ENCODE assay signal across 9 cellular contexts in genomic region chr11:104653011-104653806, GRCh38.
DNase-seq lines count a peak whose midpoint lies in the region; ATAC-seq, FAIRE-seq and TF ChIP-seq lines count a peak whose summit lies in the region.
"Had no signal": no experiment of that assay in that cellular context is flagged by ENCODE, and none has a peak within 500 bp of the region (broad histone marks: within the 10 kb centered on the region; RNA-seq: fewer than 3 reads in every experiment).

No MANE protein-coding gene starts in this region.

- no peaks in the 10 kb centered on the region for H3K27me3 Mint-ChIP-seq in activated T-helper 17 cell treated with anti-CD3 and anti-CD28 coated beads, Interleukin-2, amount 50 U/mL, for 72 hours
- peaks cover 15% of the 10 kb centered on the region for H3K27me3 Mint-ChIP-seq in stimulated activated memory B cell treated with anti-CD40 and anti-IgM and Interleukin-4, amounts not matched to agents 10 μg/mL and 1 μg/mL and 100 μg/mL, for 72 hours

- no peaks in the 10 kb centered on the region for H3K9me3 Mint-ChIP-seq in activated T-helper 17 cell treated with anti-CD3 and anti-CD28 coated beads, Interleukin-2, amount 50 U/mL, for 72 hours
- peaks cover 3% of the 10 kb centered on the region for H3K9me3 Mint-ChIP-seq in stimulated activated memory B cell treated with anti-CD40 and anti-IgM and Interleukin-4, amounts not matched to agents 10 μg/mL and 1 μg/mL and 100 μg/mL, for 72 hours

- H3K27ac ChIP-seq in HL-60 (replicated peaks), result peak overlapping the region; percentile 48

- ATAC-seq in activated T-helper 17 cell treated with anti-CD3 and anti-CD28 coated beads, Interleukin-2, amount 50 U/mL, for 72 hours (replicated peaks), result peak; percentile 68
- no peak for ATAC-seq in stimulated activated memory B cell treated with anti-CD40 and anti-IgM and Interleukin-4, amounts not matched to agents 10 μg/mL and 1 μg/mL and 100 μg/mL, for 72 hours
- ATAC-seq in HG03108 (IDR thresholded peaks at IDR 0.05; ENCODE audit: unreplicated experiment), result no peak

- no peaks in the 10 kb centered on the region for H3K27me3 ChIP-seq in BE2C
- no peaks in the 10 kb centered on the region for H3K27me3 ChIP-seq in HL-60 (ENCODE audit: insufficient read depth, poor library complexity, severe bottlenecking)

- peak; percentile 37 for DNase-seq in BE2C
- DNase-seq in HL-60 (ENCODE audit: low read depth in 1 of 2, low spot score in 1 of 2), result peak; percentile 61 to 77
- peak; percentile 64 for DNase-seq in kidney tubule cell (ENCODE audit: low spot score)
- no peak for DNase-seq in T-helper 9 cell
- DNase-seq in D721Med (ENCODE audit: insufficient read length, low spot score), result no peak
- DNase-seq: COR-L47 had no signal

- H3K4me3 Mint-ChIP-seq in activated T-helper 17 cell treated with anti-CD3 and anti-CD28 coated beads, Interleukin-2, amount 50 U/mL, for 72 hours, result peak overlapping the region; percentile 40
- no peak overlapping the region for H3K4me3 Mint-ChIP-seq in stimulated activated memory B cell treated with anti-CD40 and anti-IgM and Interleukin-4, amounts not matched to agents 10 μg/mL and 1 μg/mL and 100 μg/mL, for 72 hours

- peaks cover 25% of the 10 kb centered on the region for H3K4me1 Mint-ChIP-seq in activated T-helper 17 cell treated with anti-CD3 and anti-CD28 coated beads, Interleukin-2, amount 50 U/mL, for 72 hours
- no peaks in the 10 kb centered on the region for H3K4me1 Mint-ChIP-seq in stimulated activated memory B cell treated with anti-CD40 and anti-IgM and Interleukin-4, amounts not matched to agents 10 μg/mL and 1 μg/mL and 100 μg/mL, for 72 hours

- no peaks in the 10 kb centered on the region for H3K36me3 Mint-ChIP-seq in activated T-helper 17 cell treated with anti-CD3 and anti-CD28 coated beads, Interleukin-2, amount 50 U/mL, for 72 hours (ENCODE audit: low read depth)
- peaks cover 6% of the 10 kb centered on the region for H3K36me3 Mint-ChIP-seq in stimulated activated memory B cell treated with anti-CD40 and anti-IgM and Interleukin-4, amounts not matched to agents 10 μg/mL and 1 μg/mL and 100 μg/mL, for 72 hours

- peak overlapping the region; percentile 25 for H3K4me3 ChIP-seq in BE2C (ENCODE audit: low read depth, low read length)
- H3K4me3 ChIP-seq in HL-60 (replicated peaks; ENCODE audit: insufficient read depth, low read length), result no peak overlapping the region

- TF ChIP-seq CTCF in BE2C (IDR thresholded peaks at IDR 0.05; ENCODE audit: low read depth, low read length), result no peak
- no peak for TF ChIP-seq CTCF in HL-60 (IDR thresholded peaks at IDR 0.05; ENCODE audit: insufficient read depth, low read length)
- TF ChIP-seq CTCF in D721Med (IDR thresholded peaks at IDR 0.05; ENCODE audit: insufficient read depth, missing control alignments), result no peak

- no peak for FAIRE-seq in D721Med (lab: Jason Lieb, UNC)

- no peaks in the 10 kb centered on the region for H3K36me3 ChIP-seq in BE2C

- H3K4me1 ChIP-seq in BE2C, result peaks cover 8% of the 10 kb centered on the region

- no peak overlapping the region for H3K27ac Mint-ChIP-seq in activated T-helper 17 cell treated with anti-CD3 and anti-CD28 coated beads, Interleukin-2, amount 50 U/mL, for 72 hours
- no peak overlapping the region for H3K27ac Mint-ChIP-seq in stimulated activated memory B cell treated with anti-CD40 and anti-IgM and Interleukin-4, amounts not matched to agents 10 μg/mL and 1 μg/mL and 100 μg/mL, for 72 hours

- no peaks in the 10 kb centered on the region for H3K9me3 ChIP-seq in BE2C

Comparison
In these comparisons a context has a peak if more than half of its experiments do, and no peak if none do; other contexts are left out.
1. DNase-seq: peak in BE2C (single experiment), HL-60 (2 of 2) and kidney tubule cell (single experiment); none in T-helper 9 cell (single experiment) and D721Med (single experiment).